Comparison of ENCODE assay signal across 29 cellular contexts in genomic region chr3:57385498-57385897, GRCh38.
"Had no signal": no experiment of that assay in that cellular context is flagged by ENCODE, and none has a peak within 500 bp of the region (broad histone marks: within the 10 kb centered on the region; RNA-seq: fewer than 3 reads in every experiment).

No MANE protein-coding gene starts in this region.

- FAIRE-seq: astrocyte, colon, endometrium, endothelial cell of umbilical vein, frontal cortex had no signal

- H3K36me3 Mint-ChIP-seq: activated naive CD4-positive, alpha-beta T cell treated with anti-CD3 and anti-CD28 coated beads, Interleukin-2, amount 10 ng/mL, durations not matched to agents 7 days and 5 days; activated naive CD4-positive, alpha-beta T cell treated with anti-CD3 and anti-CD28 coated beads, Interleukin-2, amount 50 U/mL, for 72 hours; activated naive CD8-positive, alpha-beta T cell treated with anti-CD3 and anti-CD28 coated beads, Interleukin-2, amount 10 ng/mL, durations not matched to agents 7 days and 5 days had no signal

- H3K27ac Mint-ChIP-seq: activated CD4-positive, alpha-beta memory T cell treated with anti-CD3 and anti-CD28 coated beads, Interleukin-2, amount 10 ng/mL, durations not matched to agents 7 days and 5 days; activated CD4-positive, alpha-beta T cell treated with anti-CD3 and anti-CD28 coated beads, Interleukin-2, amount 10 ng/mL, durations not matched to agents 7 days and 5 days; activated naive CD4-positive, alpha-beta T cell treated with anti-CD3 and anti-CD28 coated beads, Interleukin-2, amount 10 ng/mL, durations not matched to agents 7 days and 5 days; activated naive CD4-positive, alpha-beta T cell treated with anti-CD3 and anti-CD28 coated beads, Interleukin-2, amount 50 U/mL, for 72 hours; activated naive CD8-positive, alpha-beta T cell treated with anti-CD3 and anti-CD28 coated beads, Interleukin-2, amount 10 ng/mL, durations not matched to agents 7 days and 5 days; activated T-cell treated with anti-CD3 and anti-CD28 coated beads, Interleukin-2, amount 50 U/mL, for 24 hours; activated T-cell treated with anti-CD3 and anti-CD28 coated beads, Interleukin-2, amount 50 U/mL, for 72 hours had no signal

- H3K36me3 ChIP-seq: esophagus squamous epithelium had no signal

- ATAC-seq: activated naive CD4-positive, alpha-beta T cell treated with anti-CD3 and anti-CD28 coated beads, Interleukin-2, amount 50 U/mL, for 72 hours; activated T-cell treated with anti-CD3 and anti-CD28 coated beads, Interleukin-2, amount 50 U/mL, for 72 hours had no signal

- H3K27me3 ChIP-seq: esophagus squamous epithelium had no signal

- H3K4me1 Mint-ChIP-seq: activated CD4-positive, alpha-beta memory T cell treated with anti-CD3 and anti-CD28 coated beads, Interleukin-2, amount 10 ng/mL, durations not matched to agents 7 days and 5 days; activated CD4-positive, alpha-beta T cell treated with anti-CD3 and anti-CD28 coated beads, Interleukin-2, amount 10 ng/mL, durations not matched to agents 7 days and 5 days; activated naive CD4-positive, alpha-beta T cell treated with anti-CD3 and anti-CD28 coated beads, Interleukin-2, amount 10 ng/mL, durations not matched to agents 7 days and 5 days; activated naive CD8-positive, alpha-beta T cell treated with anti-CD3 and anti-CD28 coated beads, Interleukin-2, amount 10 ng/mL, durations not matched to agents 7 days and 5 days had no signal

- H3K4me1 ChIP-seq: esophagus squamous epithelium had no signal

- H3K27ac ChIP-seq: epithelial cell of prostate, esophagus squamous epithelium had no signal

- H3K27me3 Mint-ChIP-seq: activated CD4-positive, alpha-beta memory T cell treated with anti-CD3 and anti-CD28 coated beads, Interleukin-2, amount 10 ng/mL, durations not matched to agents 7 days and 5 days; activated naive CD4-positive, alpha-beta T cell treated with anti-CD3 and anti-CD28 coated beads, Interleukin-2, amount 10 ng/mL, durations not matched to agents 7 days and 5 days; activated T-cell treated with anti-CD3 and anti-CD28 coated beads, Interleukin-2, amount 50 U/mL, for 24 hours had no signal

- H3K4me3 Mint-ChIP-seq: activated CD4-positive, alpha-beta memory T cell treated with anti-CD3 and anti-CD28 coated beads, Interleukin-2, amount 10 ng/mL, durations not matched to agents 7 days and 5 days; activated CD4-positive, alpha-beta T cell treated with anti-CD3 and anti-CD28 coated beads, Interleukin-2, amount 10 ng/mL, durations not matched to agents 7 days and 5 days; activated naive CD4-positive, alpha-beta T cell treated with anti-CD3 and anti-CD28 coated beads, Interleukin-2, amount 10 ng/mL, durations not matched to agents 7 days and 5 days; activated naive CD8-positive, alpha-beta T cell treated with anti-CD3 and anti-CD28 coated beads, Interleukin-2, amount 10 ng/mL, durations not matched to agents 7 days and 5 days; activated T-cell treated with anti-CD3 and anti-CD28 coated beads, Interleukin-2, amount 50 U/mL, for 24 hours; activated T-cell treated with anti-CD3 and anti-CD28 coated beads, Interleukin-2, amount 50 U/mL, for 72 hours had no signal

- DNase-seq: activated CD4-positive, alpha-beta memory T cell treated with anti-CD3 and anti-CD28 coated beads, Interleukin-2, amount 10 ng/mL, durations not matched to agents 7 days and 5 days; activated CD4-positive, alpha-beta T cell treated with anti-CD3 and anti-CD28 coated beads for 1 hour; activated CD4-positive, alpha-beta T cell treated with anti-CD3 and anti-CD28 coated beads for 4 hours; activated CD4-positive, alpha-beta T cell treated with anti-CD3 and anti-CD28 coated beads, Interleukin-2, amount 10 ng/mL, durations not matched to agents 7 days and 5 days; activated CD4-positive, alpha-beta T cell treated with anti-CD3 and anti-CD28 coated beads, Interleukin-2, amount 50 U/mL, for 4 hours; activated CD8-positive, alpha-beta memory T cell treated with anti-CD3 and anti-CD28 coated beads, Interleukin-2, amount 50 U/mL, for 48 hours; activated gamma-delta T cell; activated naive CD4-positive, alpha-beta T cell; activated naive CD4-positive, alpha-beta T cell treated with anti-CD3 and anti-CD28 coated beads, Interleukin-2, amount 10 ng/mL, durations not matched to agents 7 days and 5 days; activated naive CD8-positive, alpha-beta T cell treated with anti-CD3 and anti-CD28 coated beads, Interleukin-2, amount 10 ng/mL, durations not matched to agents 7 days and 5 days; activated T-cell treated with anti-CD3 and anti-CD28 coated beads for 4 hours; activated T-cell treated with anti-CD3 and anti-CD28 coated beads, Interleukin-2, amount 50 U/mL, for 24 hours; activated T-cell treated with anti-CD3 and anti-CD28 coated beads, Interleukin-2, amount 50 U/mL, for 72 hours; amniotic stem cell; anterior cingulate cortex; caudate nucleus; cortex of kidney; dermis blood vessel endothelial cell; effector CD4-positive, alpha-beta T cell; esophagus squamous epithelium; head of caudate nucleus; T-helper 2 cell had no signal

- H3K4me3 ChIP-seq: esophagus squamous epithelium had no signal

- H3K9me3 ChIP-seq: esophagus squamous epithelium had no signal

- H3K9me3 Mint-ChIP-seq: activated CD4-positive, alpha-beta memory T cell treated with anti-CD3 and anti-CD28 coated beads, Interleukin-2, amount 10 ng/mL, durations not matched to agents 7 days and 5 days; activated CD4-positive, alpha-beta T cell treated with anti-CD3 and anti-CD28 coated beads, Interleukin-2, amount 10 ng/mL, durations not matched to agents 7 days and 5 days; activated naive CD4-positive, alpha-beta T cell treated with anti-CD3 and anti-CD28 coated beads, Interleukin-2, amount 10 ng/mL, durations not matched to agents 7 days and 5 days; activated naive CD4-positive, alpha-beta T cell treated with anti-CD3 and anti-CD28 coated beads, Interleukin-2, amount 50 U/mL, for 72 hours; activated naive CD8-positive, alpha-beta T cell treated with anti-CD3 and anti-CD28 coated beads, Interleukin-2, amount 10 ng/mL, durations not matched to agents 7 days and 5 days; activated T-cell treated with anti-CD3 and anti-CD28 coated beads, Interleukin-2, amount 50 U/mL, for 24 hours; activated T-cell treated with anti-CD3 and anti-CD28 coated beads, Interleukin-2, amount 50 U/mL, for 72 hours had no signal
